In genomic region chr11:45412521-45412920, GRCh38 we compare ENCODE assay signal across 25 cellular contexts.
DNase-seq lines count a peak whose midpoint lies in the region; ATAC-seq and TF ChIP-seq lines count a peak whose summit lies in the region.
"Had no signal": no experiment of that assay in that cellular context is flagged by ENCODE, and none has a peak within 500 bp of the region (broad histone marks: within the 10 kb centered on the region; RNA-seq: fewer than 3 reads in every experiment).

No MANE protein-coding gene starts in this region.

- H3K9me3 Mint-ChIP-seq in WTC11 (no peaks in the 10 kb centered on the region), osteocyte (ENCODE audit: unreplicated experiment) (no peaks in the 10 kb centered on the region)
- H3K9me3 Mint-ChIP-seq in CD8-positive, alpha-beta T cell = no peaks in the 10 kb centered on the region
- H3K9me3 Mint-ChIP-seq in activated T-cell treated with anti-CD3 and anti-CD28 coated beads, Interleukin-2, amount 50 U/mL, for 4 hours = no peaks in the 10 kb centered on the region
- H3K9me3 Mint-ChIP-seq: memory B cell; naive thymus-derived CD8-positive, alpha-beta T cell had no signal

- H3K27me3 Mint-ChIP-seq in WTC11 (ENCODE audit: low read depth) (peaks cover 6% of the 10 kb centered on the region; the same call in 1 of the 2 replicates), osteocyte (ENCODE audit: unreplicated experiment) (no peaks in the 10 kb centered on the region)
- H3K27me3 Mint-ChIP-seq in CD8-positive, alpha-beta T cell (ENCODE audit: low read depth) = peaks cover 32% of the 10 kb centered on the region
- peaks cover 38% of the 10 kb centered on the region for H3K27me3 Mint-ChIP-seq in activated T-cell treated with anti-CD3 and anti-CD28 coated beads, Interleukin-2, amount 50 U/mL, for 4 hours (ENCODE audit: low read depth)

- H3K27ac ChIP-seq in HUES48 (ENCODE audit: low read depth, low read length) (no peak overlapping the region), iPS-20b (ENCODE audit: low read length) (no peak overlapping the region)
- H3K27ac ChIP-seq in CD8-positive, alpha-beta T cell (ENCODE audit: low read depth, low read length) = no peak overlapping the region
- H3K27ac ChIP-seq: breast epithelium, SJSA1, upper lobe of left lung had no signal

- CTCF ChIA-PET in WTC11 (lab: Charles Lee) = interaction anchor here (0.8 to 2.2 kb wide), 7 partner anchors 11 to 359 kb away, joined by 3 to 14 read pairs (median 4); no protein-coding TSS in a partner anchor
- CTCF ChIA-PET in CD8-positive, alpha-beta T cell (lab: Charles Lee) = no interaction called here

- H3K4me3 ChIP-seq in HUES48 (ENCODE audit: low read depth, low read length) = 0 out of 2 replicates have a peak overlapping the region, but pooled peaks have one; percentile 31
- H3K4me3 ChIP-seq in iPS-20b (ENCODE audit: low read length) = peak overlapping the region; percentile 45; the same call in 1 of the 2 replicates
- H3K4me3 ChIP-seq in CD8-positive, alpha-beta T cell (ENCODE audit: low read depth, low read length) = no peak overlapping the region
- H3K4me3 ChIP-seq: adrenal gland, breast epithelium, SJSA1, upper lobe of left lung had no signal

- H3K27ac Mint-ChIP-seq in WTC11 (peak overlapping the region; percentile 64; the same call in 1 of the 2 replicates), osteocyte (ENCODE audit: unreplicated experiment) (peak overlapping the region; percentile 72)
- no peak overlapping the region for H3K27ac Mint-ChIP-seq in CD8-positive, alpha-beta T cell
- H3K27ac Mint-ChIP-seq: activated CD4-positive, alpha-beta T cell treated with anti-CD3 and anti-CD28 coated beads for 36 hours; memory B cell; T-helper 17 cell had no signal

- H3K27me3 ChIP-seq in HUES48 (ENCODE audit: control insufficient read depth, insufficient read depth, low read length) = no peaks in the 10 kb centered on the region
- H3K27me3 ChIP-seq in iPS-20b (ENCODE audit: insufficient read depth, low read length) = no peaks in the 10 kb centered on the region
- H3K27me3 ChIP-seq in CD8-positive, alpha-beta T cell (ENCODE audit: insufficient read depth, low read length) = no peaks in the 10 kb centered on the region
- H3K27me3 ChIP-seq: adrenal gland, upper lobe of left lung had no signal

- peak overlapping the region; percentile 57 for H3K4me3 Mint-ChIP-seq in WTC11
- no peak overlapping the region for H3K4me3 Mint-ChIP-seq in osteocyte (ENCODE audit: unreplicated experiment)
- no peak overlapping the region for H3K4me3 Mint-ChIP-seq in CD8-positive, alpha-beta T cell
- no peak overlapping the region for H3K4me3 Mint-ChIP-seq in activated T-cell treated with anti-CD3 and anti-CD28 coated beads, Interleukin-2, amount 50 U/mL, for 4 hours
- H3K4me3 Mint-ChIP-seq: activated CD4-positive, alpha-beta T cell treated with anti-CD3 and anti-CD28 coated beads for 36 hours; memory B cell; naive thymus-derived CD8-positive, alpha-beta T cell; T-helper 17 cell had no signal

- H3K36me3 ChIP-seq in HUES48 (ENCODE audit: control insufficient read depth, insufficient read depth, low read length) = no peaks in the 10 kb centered on the region
- H3K36me3 ChIP-seq in iPS-20b (ENCODE audit: insufficient read depth, low read depth, low read length) = no peaks in the 10 kb centered on the region
- H3K36me3 ChIP-seq in CD8-positive, alpha-beta T cell (ENCODE audit: insufficient read depth, low read length) = no peaks in the 10 kb centered on the region
- H3K36me3 ChIP-seq: adrenal gland, breast epithelium, SJSA1, upper lobe of left lung had no signal

- TF ChIP-seq CTCF in WTC11 (IDR thresholded peaks at IDR 0.05) (no peak), osteocyte (IDR thresholded peaks at IDR 0.05) (no peak)
- TF ChIP-seq CTCF in CD8-positive, alpha-beta T cell (IDR thresholded peaks at IDR 0.05) = no peak

- H3K9me3 ChIP-seq in HUES48 (ENCODE audit: control insufficient read depth, insufficient read depth, low read length) = no peaks in the 10 kb centered on the region
- H3K9me3 ChIP-seq in iPS-20b (ENCODE audit: insufficient read depth, low read depth, low read length) = no peaks in the 10 kb centered on the region
- H3K9me3 ChIP-seq in CD8-positive, alpha-beta T cell (ENCODE audit: low read length) = no peaks in the 10 kb centered on the region
- H3K9me3 ChIP-seq: adrenal gland, breast epithelium, SJSA1, upper lobe of left lung had no signal

- H3K36me3 Mint-ChIP-seq in WTC11 (no peaks in the 10 kb centered on the region), osteocyte (ENCODE audit: unreplicated experiment) (no peaks in the 10 kb centered on the region)
- H3K36me3 Mint-ChIP-seq in CD8-positive, alpha-beta T cell = no peaks in the 10 kb centered on the region
- no peaks in the 10 kb centered on the region for H3K36me3 Mint-ChIP-seq in activated T-cell treated with anti-CD3 and anti-CD28 coated beads, Interleukin-2, amount 50 U/mL, for 4 hours (ENCODE audit: insufficient read depth)
- H3K36me3 Mint-ChIP-seq: memory B cell; naive thymus-derived CD8-positive, alpha-beta T cell had no signal

- DNase-seq in WTC11 (ENCODE audit: low spot score) (no peak), osteocyte (ENCODE audit: extremely low spot score, unreplicated experiment) (no peak), islet precursor cell (no peak), left lobe of liver (ENCODE audit: low spot score) (no peak)
- no peak for DNase-seq in CD8-positive, alpha-beta T cell
- no peak for DNase-seq in activated T-cell treated with anti-CD3 and anti-CD28 coated beads, Interleukin-2, amount 50 U/mL, for 4 hours
- DNase-seq: activated CD4-positive, alpha-beta T cell treated with anti-CD3 and anti-CD28 coated beads for 36 hours; activated CD8-positive, alpha-beta memory T cell treated with anti-CD3 and anti-CD28 coated beads for 24 hours; activated naive CD4-positive, alpha-beta T cell; activated T-cell treated with anti-CD3 and anti-CD28 coated beads, Interleukin-2, amount 50 U/mL, for 1 hour; adrenal gland; cortex of kidney; KBM-7; MM.1S; naive thymus-derived CD8-positive, alpha-beta T cell; NCI-H1436 treated with DMSO at 0.1 percent for 48 hours; NCI-H2171 treated with DMSO at 0.1 percent for 48 hours; NCI-H524 treated with DMSO at 0.1 percent for 48 hours; T-helper 17 cell; upper lobe of left lung had no signal

- H3K4me1 ChIP-seq in HUES48 (ENCODE audit: control insufficient read depth, insufficient read depth, low read length) (peaks cover 35% of the 10 kb centered on the region), iPS-20b (ENCODE audit: insufficient read depth, low read length) (peaks cover 33% of the 10 kb centered on the region)
- no peaks in the 10 kb centered on the region for H3K4me1 ChIP-seq in CD8-positive, alpha-beta T cell (ENCODE audit: insufficient read depth, low read length)
- H3K4me1 ChIP-seq: breast epithelium, upper lobe of left lung had no signal

- ATAC-seq in WTC11 (peak; percentile 45), left lobe of liver (no peak)
- ATAC-seq in CD8-positive, alpha-beta T cell = no peak
- no peak for ATAC-seq in activated T-cell treated with anti-CD3 and anti-CD28 coated beads, Interleukin-2, amount 50 U/mL, for 4 hours
- ATAC-seq: activated CD4-positive, alpha-beta T cell treated with anti-CD3 and anti-CD28 coated beads for 36 hours; naive thymus-derived CD8-positive, alpha-beta T cell; T-helper 17 cell had no signal

- POLR2A ChIA-PET in WTC11 (lab: Charles Lee) = no interaction called here
- POLR2A ChIA-PET in CD8-positive, alpha-beta T cell (lab: Charles Lee) = no interaction called here

- intact Hi-C loops in CD8-positive, alpha-beta T cell (cut with DNase I, micrococcal nuclease) = no loop called here

- H3K4me1 Mint-ChIP-seq in WTC11 (peaks cover 47% of the 10 kb centered on the region), osteocyte (ENCODE audit: unreplicated experiment) (peaks cover 32% of the 10 kb centered on the region)
- H3K4me1 Mint-ChIP-seq in CD8-positive, alpha-beta T cell (ENCODE audit: low read depth) = no peaks in the 10 kb centered on the region
- no peaks in the 10 kb centered on the region for H3K4me1 Mint-ChIP-seq in activated T-cell treated with anti-CD3 and anti-CD28 coated beads, Interleukin-2, amount 50 U/mL, for 4 hours (ENCODE audit: low read depth)
- H3K4me1 Mint-ChIP-seq: activated CD4-positive, alpha-beta T cell treated with anti-CD3 and anti-CD28 coated beads for 36 hours; memory B cell had no signal

- H3K9ac ChIP-seq in HUES48 (ENCODE audit: low read depth, low read length) = no peak overlapping the region
- H3K9ac ChIP-seq in iPS-20b (ENCODE audit: low read depth, low read length) = peak overlapping the region; percentile 6; the same call in 1 of the 2 replicates

TF ChIP-seq in WTC11, 78 proteins besides CTCF, POLR2A, EP300 and RAD21:
- no peak for TF ChIP-seq NFE2L1 (CRISPR knock-in tag; IDR thresholded peaks at IDR 0.05)
- peak; percentile 48; the same call in 1 of the 2 replicates for TF ChIP-seq ZNF423 (CRISPR knock-in tag; IDR thresholded peaks at IDR 0.05)
- TF ChIP-seq TEAD1 (CRISPR knock-in tag; IDR thresholded peaks at IDR 0.05) = 0 out of 2 replicates have a peak, but pooled peaks have one; percentile 15
